19 cellular contexts compared by ENCODE assay signal in genomic region chr19:14478113-14478545, GRCh38. TPM values are rescaled to one million over a fixed set of nuclear protein-coding genes. Genes with fewer than 3 reads are reported as not detected.
DNase-seq lines count a peak whose midpoint lies in the region; TF ChIP-seq lines count a peak whose summit lies in the region.
"Had no signal": no experiment of that assay in that cellular context is flagged by ENCODE, and none has a peak within 500 bp of the region (broad histone marks: within the 10 kb centered on the region; RNA-seq: fewer than 3 reads in every experiment).

No MANE protein-coding gene starts in this region.

- TSS peak; percentile 74 for BruUV-seq in mammary epithelial cell (replicated peaks; lab: Mats Ljungman, UMichigan)

- H3K4me1 ChIP-seq in HEK293 (ENCODE audit: control insufficient read depth, insufficient read depth, low read length) (no peaks in the 10 kb centered on the region; the same call in 1 of the 2 replicates), mammary epithelial cell (ENCODE audit: insufficient read depth, low read length) (peaks cover 24% of the 10 kb centered on the region)

- TF ChIP-seq CTCF in HEK293 (tag by site-specific recombination; IDR thresholded peaks at IDR 0.05) (no peak), mammary epithelial cell (conservative IDR thresholded peaks at IDR 0.05 in 1 of 2, IDR thresholded peaks at IDR 0.05 in 1 of 2; ENCODE audit: extremely low read depth in 1 of 2, insufficient read depth in 1 of 2, low read depth in 1 of 2, low read length in 2 of 2) (no peak), nephron (IDR thresholded peaks at IDR 0.05; ENCODE audit: unreplicated experiment in 3 of 3) (no peak)

- no peak overlapping the region for H3K4me3 ChIP-seq in HEK293 (ENCODE audit: low read depth, low read length)
- no peak overlapping the region for H3K4me3 ChIP-seq in mammary epithelial cell (replicated peaks in 1 of 3; ENCODE audit: insufficient read depth in 1 of 3, low read depth in 2 of 3, low read length in 3 of 3)
- H3K4me3 ChIP-seq: colonic mucosa, lung, prostate gland had no signal

- no peak overlapping the region for H3K4me2 ChIP-seq in mammary epithelial cell (ENCODE audit: insufficient read depth, low read depth, low read length)

- H3K9me3 ChIP-seq in HEK293 (ENCODE audit: control insufficient read depth, insufficient read depth, low read depth, low read length): no peaks in the 10 kb centered on the region
- no peaks in the 10 kb centered on the region for H3K9me3 ChIP-seq in mammary epithelial cell (replicated peaks; ENCODE audit: insufficient read depth, low read length)
- H3K9me3 ChIP-seq: colonic mucosa, prostate gland had no signal

- H3K27me3 Mint-ChIP-seq in nephron (ENCODE audit: low read depth): peaks cover 1% of the 10 kb centered on the region

- H3K79me2 ChIP-seq in mammary epithelial cell (ENCODE audit: insufficient read depth, low read length): peaks cover 19% of the 10 kb centered on the region

- 93% methylated on average over 10 of the region's 24 CpGs for WGBS in mammary epithelial cell (ENCODE audit: low coverage, missing lambda C conversion rate)

- H3K36me3 ChIP-seq in HEK293 (ENCODE audit: control insufficient read depth in 2 of 2, insufficient read depth in 1 of 2, low read length in 2 of 2) (peaks cover 0 to 40% of the 10 kb centered on the region in 2 experiments; a peak in 2 of 3 replicates), mammary epithelial cell (ENCODE audit: insufficient read depth, low read length) (peaks cover 17% of the 10 kb centered on the region)
- H3K36me3 ChIP-seq: prostate gland had no signal

- CTCF ChIA-PET in HEK293 (lab: Yijun Ruan, JAX) (interaction anchor here (0.5 to 3.2 kb wide), 10 partner anchors 11 to 341 kb away, joined by 3 to 23 read pairs (median 4); partner anchors contain the start of genes ASF1B and GIPC1), mammary epithelial cell (lab: Charles Lee; ENCODE audit: low non-redundant PET) (no interaction called here)

- no peak overlapping the region for H2AFZ ChIP-seq in mammary epithelial cell (ENCODE audit: low read depth, low read length)

- DNase-seq in mammary epithelial cell: no peak
- DNase-seq in activated gamma-delta T cell treated with Interleukin-2 at 50 U/mL for 16 hours: no peak
- DNase-seq in ecto neural progenitor cell (ENCODE audit: low spot score): no peak
- DNase-seq in posterior vena cava (ENCODE audit: low spot score): no peak
- DNase-seq: activated naive CD4-positive, alpha-beta T cell treated with anti-CD3 and anti-CD28 coated beads, Interleukin-2, amount 50 U/mL, for 16 hours; amygdala; CD4-positive, CD25-positive, alpha-beta regulatory T cell; colonic mucosa; DMS 273 treated with DMSO at 0.1 percent for 48 hours; HFFc6; NCI-H1092 treated with DMSO at 0.1 percent for 48 hours; NCI-H187 treated with DMSO at 0.1 percent for 48 hours; T1000 had no signal

- H3K27ac ChIP-seq in HEK293 (ENCODE audit: extremely low read depth, low read depth, low read length) (no peak overlapping the region), mammary epithelial cell (ENCODE audit: insufficient read depth, low read depth, low read length) (no peak overlapping the region)
- H3K27ac ChIP-seq: colonic mucosa, prostate gland had no signal

- intact Hi-C loops in mammary epithelial cell (cut with micrococcal nuclease) (loop anchor here (10.0 kb wide), 1 partner anchor 113 kb away; no protein-coding TSS in a partner anchor), posterior vena cava (cut with DNase I) (loop anchor here in 1 of 2 donors (10.0 kb wide), 1 partner anchor 123 kb away; no protein-coding TSS in a partner anchor)

- H3K9ac ChIP-seq in mammary epithelial cell (ENCODE audit: insufficient read depth, low read length): no peak overlapping the region

- dilution Hi-C loops in mammary epithelial cell (cut with HindIII; ENCODE audit: low sequenced_read_pairs): no loop called here

- no peak overlapping the region for H3K4me3 Mint-ChIP-seq in nephron
- H3K4me3 Mint-ChIP-seq: CD4-positive, CD25-positive, alpha-beta regulatory T cell; HFFc6; type B pancreatic cell had no signal

- in situ Hi-C loops in mammary epithelial cell (cut with MboI; ENCODE audit: low sequenced_read_pairs in 2 of 2): no loop called here

- peaks cover 27% of the 10 kb centered on the region for H3K4me1 Mint-ChIP-seq in nephron

- peaks cover 15% of the 10 kb centered on the region for H3K36me3 Mint-ChIP-seq in nephron (ENCODE audit: low read depth)

- no peaks in the 10 kb centered on the region for H3K9me3 Mint-ChIP-seq in nephron
- H3K9me3 Mint-ChIP-seq: CD4-positive, CD25-positive, alpha-beta regulatory T cell; HFFc6; type B pancreatic cell had no signal

- peak overlapping the region; percentile 97 to 98 (median 97) for H3K27ac Mint-ChIP-seq in nephron
- H3K27ac Mint-ChIP-seq: CD4-positive, CD25-positive, alpha-beta regulatory T cell; HFFc6 had no signal

- no peaks in the 10 kb centered on the region for H3K27me3 ChIP-seq in mammary epithelial cell (ENCODE audit: insufficient read depth, low read length)

- no peaks in the 10 kb centered on the region for H4K20me1 ChIP-seq in mammary epithelial cell (ENCODE audit: insufficient read depth, low read length)

- POLR2A ChIA-PET in HEK293 (lab: Yijun Ruan, JAX): interaction anchor here (1.6 kb wide), 1 partner anchor 341 kb away, joined by 3 read pairs; the partner anchor contains the start of gene ASF1B

TF ChIP-seq in HEK293, 187 proteins besides CTCF, POLR2A, EP300 and RAD21:
- TF ChIP-seq ZNF280D (tag by site-specific recombination; IDR thresholded peaks at IDR 0.05) (no peak), GLIS2 (tag by site-specific recombination; IDR thresholded peaks at IDR 0.05) (peak; percentile 34; the same call in 1 of the 2 replicates)

RNA-seq across cellular contexts. Expression of gene PTGER1, which starts 3.0 kb away (rescaled TPM):
- total RNA-seq in mammary epithelial cell (under 1 TPM; 0.56 to 0.83 TPM), posterior vena cava (1 to 10 TPM in 1 of 2 donors, under 1 TPM in 1; 0.95 to 1.6 TPM)
- polyA plus RNA-seq in mammary epithelial cell: not detected
- not detected for polyA minus RNA-seq in mammary epithelial cell
- total RNA-seq: CD4-positive, CD25-positive, alpha-beta regulatory T cell had no signal
- polyA plus RNA-seq: CD4-positive, CD25-positive, alpha-beta regulatory T cell; keratinocyte had no signal

RNA-seq across cellular contexts. Expression of gene GIPC1, which starts 17.8 kb away (rescaled TPM):
- total RNA-seq in mammary epithelial cell (100 to 1,000 TPM; 186 to 190 TPM), posterior vena cava (10 to 100 TPM; 43.5 to 46.1 TPM)
- polyA plus RNA-seq in mammary epithelial cell: 157 TPM
- 60.3 TPM for polyA minus RNA-seq in mammary epithelial cell

RNA-seq across cellular contexts. Expression of gene DNAJB1, which starts 40.1 kb away (rescaled TPM):
- total RNA-seq in mammary epithelial cell (100 to 1,000 TPM; 133 to 182 TPM), posterior vena cava (10 to 100 TPM; 56.2 to 63.2 TPM)
- 176 TPM for polyA plus RNA-seq in mammary epithelial cell
- polyA minus RNA-seq in mammary epithelial cell: 261 TPM

RNA-seq across cellular contexts. Expression of gene PKN1, which starts 45.0 kb away (rescaled TPM):
- 10 to 100 TPM; 26.3 to 43.3 TPM for total RNA-seq in mammary epithelial cell
- 8.3 TPM for polyA plus RNA-seq in mammary epithelial cell
- 14.9 TPM for polyA minus RNA-seq in mammary epithelial cell
- 100 to 1,000 TPM; 135 to 173 TPM for total RNA-seq in posterior vena cava

RNA-seq across cellular contexts. Expression of gene TECR, which starts 51.3 kb away (rescaled TPM):
- total RNA-seq in mammary epithelial cell (100 to 1,000 TPM in 1 of 2 donors, 10 to 100 TPM in 1; 68.0 to 168 TPM), posterior vena cava (10 to 100 TPM; 36.8 to 56.6 TPM)
- polyA plus RNA-seq in mammary epithelial cell: 245 TPM
- polyA minus RNA-seq in mammary epithelial cell: 522 TPM
